ENCODE assay signal across 1 cellular context in genomic region chr15:42491540-42492225, GRCh38.
TF ChIP-seq lines count a peak whose summit lies in the region.

No MANE protein-coding gene starts in this region.

TF ChIP-seq in GM12878, 131 proteins besides CTCF, POLR2A, EP300 and RAD21:
- no peak for TF ChIP-seq SMAD5 (IDR thresholded peaks at IDR 0.05; ENCODE audit: low read depth)
- no peak for TF ChIP-seq E2F4 (IDR thresholded peaks at IDR 0.05; ENCODE audit: low read depth, low read length)
- TF ChIP-seq SREBF1 (IDR thresholded peaks at IDR 0.05; ENCODE audit: low read length): no peak
- TF ChIP-seq CUX1 (IDR thresholded peaks at IDR 0.05; ENCODE audit: insufficient replicate concordance, low read depth, low read length): no peak
- peak; percentile 14 for TF ChIP-seq MLLT1 (IDR thresholded peaks at IDR 0.05)
- no peak for TF ChIP-seq FOXM1 (IDR thresholded peaks at IDR 0.05; ENCODE audit: low read depth, low read length)
- TF ChIP-seq JUND (IDR thresholded peaks at IDR 0.05; ENCODE audit: low read depth, low read length): no peak
